In genomic region chr1:154998201-154998780, GRCh38 we compare ENCODE assay signal across 9 cellular contexts. TPM values are rescaled to one million over a fixed set of nuclear protein-coding genes. Genes with fewer than 3 reads are reported as not detected.
DNase-seq lines count a peak whose midpoint lies in the region; ATAC-seq and TF ChIP-seq lines count a peak whose summit lies in the region.
"Had no signal": no experiment of that assay in that cellular context is flagged by ENCODE, and none has a peak within 500 bp of the region (broad histone marks: within the 10 kb centered on the region; RNA-seq: fewer than 3 reads in every experiment).

No MANE protein-coding gene starts in this region.

- H4K20me1 ChIP-seq in BLaER1 treated with 17β-estradiol and CSF1 and Interleukin-3, amounts not matched to agents 10 nM and 100 nM: peaks cover 0 to 8% (median 0%) of the 10 kb centered on the region in 11 experiments; a peak in 2 of 22 replicates

- TF ChIP-seq CTCF in GM13976 (IDR thresholded peaks at IDR 0.05; ENCODE audit: borderline replicate concordance, control extremely low read depth, extremely low read depth, insufficient read depth, missing control alignments) (peak; percentile 36), WTC11 (IDR thresholded peaks at IDR 0.05) (no peak), right lobe of liver (IDR thresholded peaks at IDR 0.05) (peak in 3 of 4 donors; percentile 24 to 34 (median 28))

- H3K4me1 ChIP-seq in BLaER1 treated with 17β-estradiol and CSF1 and Interleukin-3, amounts not matched to agents 10 nM and 100 nM: peaks cover 60 to 76% (median 70%) of the 10 kb centered on the region in 10 experiments
- peaks cover 0 to 19% (median 4%) of the 10 kb centered on the region in 4 donors for H3K4me1 ChIP-seq in right lobe of liver

- peak overlapping the region in 2 of 10 experiments; percentile 67 to 81; a peak in 4 of 20 replicates for H3K4me3 ChIP-seq in BLaER1 treated with 17β-estradiol and CSF1 and Interleukin-3, amounts not matched to agents 10 nM and 100 nM
- H3K4me3 ChIP-seq in right lobe of liver: no peak overlapping the region

- H3K27ac Mint-ChIP-seq in WTC11: no peak overlapping the region

- H3K4me3 Mint-ChIP-seq in WTC11: peak overlapping the region; percentile 88

- H3K36me3 Mint-ChIP-seq in WTC11: no peaks in the 10 kb centered on the region

- H3K9ac ChIP-seq in BLaER1 treated with 17β-estradiol and CSF1 and Interleukin-3, amounts not matched to agents 10 nM and 100 nM: peak overlapping the region in 2 of 11 experiments; percentile 34 to 58; a peak in 5 of 22 replicates

- no peak for TF ChIP-seq POLR2A in right lobe of liver (IDR thresholded peaks at IDR 0.05)

- peak overlapping the region in 1 of 11 experiments; percentile 30; a peak in 2 of 22 replicates for H3K27ac ChIP-seq in BLaER1 treated with 17β-estradiol and CSF1 and Interleukin-3, amounts not matched to agents 10 nM and 100 nM
- H3K27ac ChIP-seq in right lobe of liver: no peak overlapping the region

- H3K4me1 Mint-ChIP-seq in WTC11: peaks cover 20% of the 10 kb centered on the region

- CTCF ChIA-PET in WTC11 (lab: Charles Lee): interaction anchor here (0.5 to 10.3 kb wide), 35 partner anchors 8 to 439 kb away, joined by 3 to 176 read pairs (median 8); partner anchors contain the start of genes ADAM15, EFNA3, FLAD1 and KRTCAP2

- no peak for ATAC-seq in WTC11
- ATAC-seq in right lobe of liver: no peak
- ATAC-seq in GM21528 (IDR thresholded peaks at IDR 0.05; ENCODE audit: low FRiP score, unreplicated experiment): no peak
- ATAC-seq in HG03280 (IDR thresholded peaks at IDR 0.05; ENCODE audit: unreplicated experiment): no peak

- peak overlapping the region; percentile 91 to 100 (median 99) for H3K4me2 ChIP-seq in BLaER1 treated with 17β-estradiol and CSF1 and Interleukin-3, amounts not matched to agents 10 nM and 100 nM

- no peaks in the 10 kb centered on the region for H3K9me3 ChIP-seq in BLaER1 treated with 17β-estradiol and CSF1 and Interleukin-3, amounts not matched to agents 10 nM and 100 nM (replicated peaks in 1 of 11)
- H3K9me3 ChIP-seq in right lobe of liver: no peaks in the 10 kb centered on the region

- 63% methylated on average over 14 of the region's 16 CpGs for WGBS in right lobe of liver (ENCODE audit: insufficient coverage, low coverage, low lambda C conversion rate, missing lambda C conversion rate)

- no peaks in the 10 kb centered on the region for H3K27me3 ChIP-seq in BLaER1 treated with 17β-estradiol and CSF1 and Interleukin-3, amounts not matched to agents 10 nM and 100 nM
- H3K27me3 ChIP-seq in right lobe of liver: no peaks in the 10 kb centered on the region

- in situ Hi-C loops in GM13976 (cut with MboI; ENCODE audit: low sequenced_read_pairs, unreplicated experiment): no loop called here

- no peaks in the 10 kb centered on the region for H3K36me3 ChIP-seq in BLaER1 treated with 17β-estradiol and CSF1 and Interleukin-3, amounts not matched to agents 10 nM and 100 nM
- no peaks in the 10 kb centered on the region for H3K36me3 ChIP-seq in right lobe of liver

- intact Hi-C loops in right lobe of liver (cut with DNase I): no loop called here

- no peaks in the 10 kb centered on the region; the same call in 1 of the 2 replicates for H3K27me3 Mint-ChIP-seq in WTC11 (ENCODE audit: low read depth)

- H3K9me3 Mint-ChIP-seq in WTC11: no peaks in the 10 kb centered on the region

- POLR2A ChIA-PET in WTC11 (lab: Charles Lee): interaction anchor here (0.6 to 13.0 kb wide), 9 partner anchors 16 to 196 kb away, joined by 3 to 176 read pairs (median 8); partner anchors contain the start of genes ADAM15, CKS1B, FLAD1 and PBXIP1

- DNase-seq in GM13976 (ENCODE audit: low spot score): no peak
- no peak for DNase-seq in WTC11 (ENCODE audit: low spot score)
- peak in 1 of 3 donors; percentile 47 for DNase-seq in right lobe of liver
- DNase-seq in NCI-H2171 treated with DMSO at 0.1 percent for 48 hours (lab: John Stamatoyannopoulos, UW): no peak
- no peak for DNase-seq in putamen (ENCODE audit: low spot score)

TF ChIP-seq in WTC11, 78 proteins besides CTCF, POLR2A, EP300 and RAD21:
- TF ChIP-seq ERG (CRISPR knock-in tag; IDR thresholded peaks at IDR 0.05) (0 out of 2 replicates have a peak, but pooled peaks have one; percentile 35), ARID4B (CRISPR knock-in tag; IDR thresholded peaks at IDR 0.05; ENCODE audit: borderline replicate concordance) (no peak)

RNA-seq across cellular contexts. Expression of gene ZBTB7B, which starts 4.3 kb away (rescaled TPM):
- total RNA-seq in WTC11 (2021) (29.8 to 32.1 TPM (median 31.5 TPM) in 3 replicates), right lobe of liver (10 to 100 TPM; 35.0 to 83.8 (median 38.8) TPM)

RNA-seq across cellular contexts. Expression of gene LENEP, which starts 4.9 kb away (rescaled TPM):
- total RNA-seq in WTC11 (2021): 0.48 to 1.2 TPM in 2 of 3 replicates, not detected in the other
- not detected for total RNA-seq in right lobe of liver
- total RNA-seq: fibroblast of lung had no signal

RNA-seq across cellular contexts. Expression of gene FLAD1, which starts 15.1 kb away (rescaled TPM):
- total RNA-seq in WTC11 (2021) (71.1 to 88.3 TPM (median 71.2 TPM) in 3 replicates), right lobe of liver (10 to 100 TPM; 18.3 to 33.1 (median 24.6) TPM)

RNA-seq across cellular contexts. Expression of gene CKS1B, which starts 23.8 kb away (rescaled TPM):
- total RNA-seq in WTC11 (2021) (258 to 301 TPM (median 278 TPM) in 3 replicates), right lobe of liver (10 to 100 TPM; 14.9 to 51.7 (median 23.1) TPM)

RNA-seq across cellular contexts. Expression of gene SHC1, which starts 27.7 kb away (rescaled TPM):
- total RNA-seq in WTC11 (2021) (180 to 199 TPM (median 180 TPM) in 3 replicates), right lobe of liver (100 to 1,000 TPM in 1 of 6 experiments, 10 to 100 TPM in 5; 44.6 to 108 (median 75.3) TPM)
